ENCODE assay signal across 19 cellular contexts in genomic region chr11:20037358-20037757, GRCh38.
DNase-seq lines count a peak whose midpoint lies in the region; ATAC-seq and TF ChIP-seq lines count a peak whose summit lies in the region.
"Had no signal": no experiment of that assay in that cellular context is flagged by ENCODE, and none has a peak within 500 bp of the region (broad histone marks: within the 10 kb centered on the region; RNA-seq: fewer than 3 reads in every experiment).

No MANE protein-coding gene starts in this region.

- no peak overlapping the region for H2AFZ ChIP-seq in hepatocyte

- peaks cover 32% of the 10 kb centered on the region for H3K4me1 ChIP-seq in hepatocyte (ENCODE audit: insufficient read depth)

- H3K27ac Mint-ChIP-seq in progenitor cell of endocrine pancreas: no peak overlapping the region
- H3K27ac Mint-ChIP-seq in activated CD8-positive, alpha-beta T cell treated with anti-CD3 and anti-CD28 coated beads, Interleukin-2, amount 10 ng/mL, durations not matched to agents 7 days and 5 days: no peak overlapping the region
- H3K27ac Mint-ChIP-seq: activated B cell treated with CpG ODN at 0.5 μM for 24 hours; activated naive CD4-positive, alpha-beta T cell treated with anti-CD3 and anti-CD28 coated beads, Interleukin-2, amount 50 U/mL, for 24 hours; B cell; T-helper 17 cell had no signal

- H3K27me3 ChIP-seq in hepatocyte: no peaks in the 10 kb centered on the region
- H3K27me3 ChIP-seq: esophagus squamous epithelium, heart left ventricle, suprapubic skin had no signal

- DNase-seq in hepatocyte (ENCODE audit: low spot score) (no peak), progenitor cell of endocrine pancreas (ENCODE audit: low spot score, unreplicated experiment) (no peak), coronary artery (ENCODE audit: low spot score) (no peak)
- no peak for DNase-seq in activated CD8-positive, alpha-beta T cell treated with anti-CD3 and anti-CD28 coated beads, Interleukin-2, amount 10 ng/mL, durations not matched to agents 7 days and 5 days
- DNase-seq: activated B cell treated with CpG ODN at 0.5 μM for 24 hours, esophagus squamous epithelium, heart left ventricle, mesenchymal stem cell, NCI-H2171, retina, T-helper 17 cell had no signal

- peaks cover 28% of the 10 kb centered on the region for H3K36me3 Mint-ChIP-seq in progenitor cell of endocrine pancreas (ENCODE audit: insufficient read depth)
- H3K36me3 Mint-ChIP-seq in activated CD8-positive, alpha-beta T cell treated with anti-CD3 and anti-CD28 coated beads, Interleukin-2, amount 10 ng/mL, durations not matched to agents 7 days and 5 days (ENCODE audit: low read depth): no peaks in the 10 kb centered on the region
- H3K36me3 Mint-ChIP-seq: activated naive CD4-positive, alpha-beta T cell treated with anti-CD3 and anti-CD28 coated beads, Interleukin-2, amount 50 U/mL, for 24 hours had no signal

- WGBS in hepatocyte (ENCODE audit: low lambda C conversion rate, missing lambda C conversion rate): 50% methylated on average over 2 of the region's 2 CpGs

- no peak overlapping the region for H3K4me3 ChIP-seq in hepatocyte
- H3K4me3 ChIP-seq in coronary artery: no peak overlapping the region
- H3K4me3 ChIP-seq: esophagus squamous epithelium, heart left ventricle, K562, suprapubic skin had no signal

- ATAC-seq in GM18498 (IDR thresholded peaks at IDR 0.05; ENCODE audit: unreplicated experiment): peak; percentile 57
- ATAC-seq in GM19455 (IDR thresholded peaks at IDR 0.05; ENCODE audit: unreplicated experiment): peak; percentile 60
- peak; percentile 63 for ATAC-seq in HG02973 (IDR thresholded peaks at IDR 0.05; ENCODE audit: unreplicated experiment)
- no peak for ATAC-seq in HG03280 (IDR thresholded peaks at IDR 0.05; ENCODE audit: unreplicated experiment)
- no peak for ATAC-seq in activated CD8-positive, alpha-beta T cell treated with anti-CD3 and anti-CD28 coated beads, Interleukin-2, amount 10 ng/mL, durations not matched to agents 7 days and 5 days
- ATAC-seq: heart left ventricle, K562, T-helper 17 cell had no signal

- no peak for TF ChIP-seq CTCF in hepatocyte (IDR thresholded peaks at IDR 0.05; ENCODE audit: poor library complexity)
- TF ChIP-seq CTCF in progenitor cell of endocrine pancreas (IDR thresholded peaks at IDR 0.05; ENCODE audit: unreplicated experiment): no peak
- TF ChIP-seq CTCF in coronary artery (IDR thresholded peaks at IDR 0.05): no peak

- no peaks in the 10 kb centered on the region for H3K36me3 ChIP-seq in hepatocyte (replicated peaks; ENCODE audit: insufficient read depth, low read depth)

- CTCF ChIA-PET in activated CD8-positive, alpha-beta T cell treated with anti-CD3 and anti-CD28 coated beads, Interleukin-2, amount 10 ng/mL, durations not matched to agents 7 days and 5 days (lab: Charles Lee): no interaction called here

- H3K9me3 ChIP-seq in hepatocyte (ENCODE audit: low read depth): no peaks in the 10 kb centered on the region
- H3K9me3 ChIP-seq: esophagus squamous epithelium, heart left ventricle, suprapubic skin had no signal

- H3K27ac ChIP-seq in hepatocyte (peak overlapping the region; percentile 36), coronary artery (no peak overlapping the region)
- H3K27ac ChIP-seq: esophagus squamous epithelium, suprapubic skin had no signal

- peaks cover 69% of the 10 kb centered on the region for H3K4me1 Mint-ChIP-seq in progenitor cell of endocrine pancreas (ENCODE audit: low read depth)
- H3K4me1 Mint-ChIP-seq in activated CD8-positive, alpha-beta T cell treated with anti-CD3 and anti-CD28 coated beads, Interleukin-2, amount 10 ng/mL, durations not matched to agents 7 days and 5 days (ENCODE audit: low read depth): no peaks in the 10 kb centered on the region
- H3K4me1 Mint-ChIP-seq: activated B cell treated with CpG ODN at 0.5 μM for 24 hours; activated naive CD4-positive, alpha-beta T cell treated with anti-CD3 and anti-CD28 coated beads, Interleukin-2, amount 50 U/mL, for 24 hours; B cell; T-helper 17 cell had no signal

- no peak overlapping the region for H3K4me2 ChIP-seq in hepatocyte

- no peak overlapping the region for H3K4me3 Mint-ChIP-seq in progenitor cell of endocrine pancreas (ENCODE audit: low read depth)
- H3K4me3 Mint-ChIP-seq in activated CD8-positive, alpha-beta T cell treated with anti-CD3 and anti-CD28 coated beads, Interleukin-2, amount 10 ng/mL, durations not matched to agents 7 days and 5 days: no peak overlapping the region
- H3K4me3 Mint-ChIP-seq: activated B cell treated with CpG ODN at 0.5 μM for 24 hours; activated naive CD4-positive, alpha-beta T cell treated with anti-CD3 and anti-CD28 coated beads, Interleukin-2, amount 50 U/mL, for 24 hours; B cell; T-helper 17 cell had no signal

- no peaks in the 10 kb centered on the region for H3K27me3 Mint-ChIP-seq in progenitor cell of endocrine pancreas
- no peaks in the 10 kb centered on the region for H3K27me3 Mint-ChIP-seq in activated CD8-positive, alpha-beta T cell treated with anti-CD3 and anti-CD28 coated beads, Interleukin-2, amount 10 ng/mL, durations not matched to agents 7 days and 5 days (ENCODE audit: low read depth)

- H3K79me2 ChIP-seq in hepatocyte: peaks cover 63% of the 10 kb centered on the region

- no peaks in the 10 kb centered on the region for H3K9me3 Mint-ChIP-seq in progenitor cell of endocrine pancreas (ENCODE audit: low read depth)
- no peaks in the 10 kb centered on the region for H3K9me3 Mint-ChIP-seq in activated CD8-positive, alpha-beta T cell treated with anti-CD3 and anti-CD28 coated beads, Interleukin-2, amount 10 ng/mL, durations not matched to agents 7 days and 5 days (ENCODE audit: insufficient read depth)
- H3K9me3 Mint-ChIP-seq: activated B cell treated with CpG ODN at 0.5 μM for 24 hours; activated naive CD4-positive, alpha-beta T cell treated with anti-CD3 and anti-CD28 coated beads, Interleukin-2, amount 50 U/mL, for 24 hours had no signal

- H4K20me1 ChIP-seq in hepatocyte (ENCODE audit: insufficient read depth, poor library complexity, severe bottlenecking): no peaks in the 10 kb centered on the region

- POLR2A ChIA-PET in activated CD8-positive, alpha-beta T cell treated with anti-CD3 and anti-CD28 coated beads, Interleukin-2, amount 10 ng/mL, durations not matched to agents 7 days and 5 days (lab: Charles Lee): no interaction called here

- no peaks in the 10 kb centered on the region for H3K9me2 ChIP-seq in hepatocyte (replicated peaks; ENCODE audit: insufficient read depth)

Comparison
In these comparisons a context has a peak if more than half of its experiments do, and no peak if none do; other contexts are left out.
1. ATAC-seq: peak in GM18498 (single experiment), GM19455 (single experiment) and HG02973 (single experiment); none in HG03280 (single experiment) and activated CD8-positive, alpha-beta T cell treated with anti-CD3 and anti-CD28 coated beads, Interleukin-2, amount 10 ng/mL, durations not matched to agents 7 days and 5 days (single experiment).